ENCODE assay signal across 8 cellular contexts in genomic region chr2:119223521-119224390, GRCh38. TPM values are rescaled to one million over a fixed set of nuclear protein-coding genes. Genes with fewer than 3 reads are reported as not detected.
DNase-seq lines count a peak whose midpoint lies in the region; ATAC-seq and TF ChIP-seq lines count a peak whose summit lies in the region.

TSS of gene STEAP3 (plus strand) at chr2:119223834. CDS start at chr2:119231013, 7,179 bp downstream.

- no peaks in the 10 kb centered on the region for H3K9me3 ChIP-seq in lung (ENCODE audit: control insufficient read depth in 2 of 2, insufficient read depth in 1 of 2, low read length in 1 of 2)
- no peaks in the 10 kb centered on the region for H3K9me3 ChIP-seq in testis

- TF ChIP-seq CTCF in lung (IDR thresholded peaks at IDR 0.05; ENCODE audit: control extremely low read depth, extremely low read depth) (no peak), testis (IDR thresholded peaks at IDR 0.05) (no peak)

- peak; percentile 22 for DNase-seq in NCI-H2107 (lab: John Stamatoyannopoulos, UW)
- DNase-seq in NCI-H2107 treated with DMSO at 0.1 percent for 48 hours (lab: John Stamatoyannopoulos, UW; ENCODE audit: unreplicated experiment) = no peak
- DNase-seq in HPDE6-E6E7 (ENCODE audit: extremely low spot score) = peak; percentile 60
- peak; percentile 66 for DNase-seq in RPMI8226
- no peak for DNase-seq in effector memory CD8-positive, alpha-beta T cell
- peak; percentile 77 for DNase-seq in lung (ENCODE audit: low spot score)
- DNase-seq in testis = peak; percentile 77

- H3K4me1 ChIP-seq in lung (ENCODE audit: control insufficient read depth in 2 of 2, insufficient read depth in 2 of 2, low read length in 2 of 2) = peaks cover 0 to 16% of the 10 kb centered on the region in 2 donors
- peaks cover 11% of the 10 kb centered on the region for H3K4me1 ChIP-seq in testis

- no peak within 1 kb of the TSS for H3K27ac ChIP-seq in lung (ENCODE audit: low read depth in 1 of 2, low read length in 1 of 2)
- H3K27ac ChIP-seq in testis = no peak within 1 kb of the TSS

- H3K36me3 ChIP-seq in lung (ENCODE audit: control insufficient read depth in 2 of 2, insufficient read depth in 2 of 2, low read length in 2 of 2) = no peaks in the 10 kb centered on the region
- H3K36me3 ChIP-seq in testis (ENCODE audit: low read depth, missing control alignments) = no peaks in the 10 kb centered on the region

- H3K27me3 ChIP-seq in lung (ENCODE audit: control insufficient read depth, insufficient read depth) = no peaks in the 10 kb centered on the region
- H3K27me3 ChIP-seq in testis = no peaks in the 10 kb centered on the region

- no peaks in the 10 kb centered on the region for H3K9me3 Mint-ChIP-seq in effector memory CD8-positive, alpha-beta T cell

- peak; percentile 75 for ATAC-seq in GM21526 (IDR thresholded peaks at IDR 0.05; ENCODE audit: low FRiP score, unreplicated experiment)
- peak; percentile 50 for ATAC-seq in effector memory CD8-positive, alpha-beta T cell (replicated peaks)
- peak; percentile 90 for ATAC-seq in lung (ENCODE audit: insufficient read depth, low FRiP score)

- H3K4me1 Mint-ChIP-seq in effector memory CD8-positive, alpha-beta T cell (ENCODE audit: low read depth in 2 of 2) = no peaks in the 10 kb centered on the region

- no peaks in the 10 kb centered on the region for H3K36me3 Mint-ChIP-seq in effector memory CD8-positive, alpha-beta T cell (ENCODE audit: insufficient read depth)

- H3K4me3 Mint-ChIP-seq in effector memory CD8-positive, alpha-beta T cell = peak within 1 kb of the TSS; percentile 38 to 61

- WGBS in lung, 2 donors = 0 to 1% methylated on average over 63 to 89 of the region's 89 CpGs
- 0 to 1% methylated on average over 6 to 72 of the region's 89 CpGs for WGBS in testis, 2 donors

- H3K27ac Mint-ChIP-seq in effector memory CD8-positive, alpha-beta T cell = no peak within 1 kb of the TSS

- H3K4me3 ChIP-seq in lung (peak within 1 kb of the TSS; percentile 43), testis (peak within 1 kb of the TSS; percentile 58 to 77)

- TF ChIP-seq POLR2A in testis (IDR thresholded peaks at IDR 0.05) = no peak

- intact Hi-C loops in testis (cut with DNase I; ENCODE audit: low total_unique reads) = no loop called here

- H3K27me3 Mint-ChIP-seq in effector memory CD8-positive, alpha-beta T cell = peaks cover 35 to 80% of the 10 kb centered on the region in 2 donors

RNA-seq across cellular contexts. Expression of gene STEAP3, which starts in this region (rescaled TPM):
- total RNA-seq in lung (10 to 100 TPM in 1 of 2 donors, 1 to 10 TPM in 1; 4.3 to 47.8 TPM), testis (10 to 100 TPM in 1 of 2 donors, 1 to 10 TPM in 1; 5.1 to 11.9 TPM)
- polyA plus RNA-seq in lung (10 to 100 TPM in 1 of 2 donors, 1 to 10 TPM in 1; 8.1 to 32.1 TPM), testis (ENCODE audit: insufficient read depth, low read depth, low replicate concordance) (5.6 TPM)

Comparison
In these comparisons a context has a peak if more than half of its experiments do, and no peak if none do; other contexts are left out.
1. DNase-seq: peak in NCI-H2107 (single experiment), HPDE6-E6E7 (single experiment), RPMI8226 (single experiment), lung (single experiment) and testis (single experiment); none in NCI-H2107 treated with DMSO at 0.1 percent for 48 hours (single experiment) and effector memory CD8-positive, alpha-beta T cell (0 of 3).
2. Peak in every context shown above with its lines, with median percentiles within 50 percentile points of each other: ATAC-seq.